ENCODE assay signal across 8 cellular contexts in the genomic region with DNA sequence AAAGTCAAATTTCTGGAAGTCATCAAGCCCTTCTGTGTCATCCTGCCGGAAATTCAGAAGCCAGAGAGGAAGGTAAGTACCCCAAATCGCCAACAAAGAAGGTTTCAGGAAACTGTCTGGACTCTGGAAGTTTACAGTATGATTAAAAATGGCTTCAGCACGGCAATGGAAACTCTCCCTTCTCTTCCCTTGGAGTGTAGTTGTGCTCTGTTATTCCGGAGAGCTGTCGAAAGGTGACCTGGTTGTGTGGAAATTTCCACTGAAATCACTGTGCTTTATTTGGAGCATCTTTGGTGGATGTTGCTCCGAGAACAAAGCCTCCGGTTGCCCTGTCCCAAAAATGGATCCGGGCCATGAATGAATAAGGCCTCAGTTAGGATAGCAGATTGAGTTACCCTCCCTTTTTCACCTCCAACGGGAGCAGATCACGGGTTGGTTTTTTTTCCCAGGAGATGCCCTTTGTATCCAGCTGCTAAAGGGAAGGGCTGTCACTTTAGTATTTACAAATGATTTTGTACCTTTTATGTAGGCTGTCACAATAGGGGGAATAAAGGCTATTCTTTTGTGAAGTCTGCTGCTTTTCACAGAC. TPM values are rescaled to one million over a fixed set of nuclear protein-coding genes. Genes with fewer than 3 reads are reported as not detected.
DNase-seq lines count a peak whose midpoint lies in the region.

No MANE protein-coding gene starts in this region.

- H3K9me3 ChIP-seq in muscle layer of duodenum (ENCODE audit: control insufficient read depth in 1 of 2, low read length in 2 of 2): no peaks in the 10 kb centered on the region

- DNase-seq in ELR (ENCODE audit: low read depth) (peak; percentile 46), NCI-H526 (lab: John Stamatoyannopoulos, UW) (peak; percentile 36 to 46), dermis microvascular lymphatic vessel endothelial cell (ENCODE audit: low read depth in 2 of 2) (peak; percentile 34 to 39), dedifferentiated amniotic fluid mesenchymal stem cell (ENCODE audit: extremely low spot score) (no peak), Ammon's horn (ENCODE audit: low spot score) (no peak), LoVo (ENCODE audit: low spot score) (no peak), SHP77 treated with DMSO at 0.1 percent for 48 hours (lab: John Stamatoyannopoulos, UW) (no peak)

- H3K36me3 ChIP-seq in muscle layer of duodenum (ENCODE audit: control insufficient read depth in 1 of 2, insufficient read depth in 2 of 2, low read length in 2 of 2): peaks cover 21 to 33% of the 10 kb centered on the region in 2 donors

- peak overlapping the region; percentile 96 to 100 for H3K4me3 ChIP-seq in muscle layer of duodenum (ENCODE audit: low read depth in 1 of 2, low read length in 2 of 2)

- H3K27ac ChIP-seq in muscle layer of duodenum (ENCODE audit: low read length): peak overlapping the region; percentile 97

- H3K4me1 ChIP-seq in muscle layer of duodenum (ENCODE audit: control insufficient read depth in 1 of 2, insufficient read depth in 2 of 2, low read length in 2 of 2): peaks cover 24 to 29% of the 10 kb centered on the region in 2 donors

- H3K27me3 ChIP-seq in muscle layer of duodenum (ENCODE audit: low read depth, low read length): no peaks in the 10 kb centered on the region

RNA-seq across cellular contexts. Expression of a gene that starts 0.7 kb away (rescaled TPM):
- 171 and 257 TPM in 2 replicates for total RNA-seq in dermis microvascular lymphatic vessel endothelial cell

Comparison
In these comparisons a context has a peak if more than half of its experiments do, and no peak if none do; other contexts are left out.
1. DNase-seq: peak in ELR (single experiment), NCI-H526 (2 of 2) and dermis microvascular lymphatic vessel endothelial cell (2 of 2); none in dedifferentiated amniotic fluid mesenchymal stem cell (single experiment), Ammon's horn (single experiment), LoVo (single experiment) and SHP77 treated with DMSO at 0.1 percent for 48 hours (single experiment).